In the genomic region with DNA sequence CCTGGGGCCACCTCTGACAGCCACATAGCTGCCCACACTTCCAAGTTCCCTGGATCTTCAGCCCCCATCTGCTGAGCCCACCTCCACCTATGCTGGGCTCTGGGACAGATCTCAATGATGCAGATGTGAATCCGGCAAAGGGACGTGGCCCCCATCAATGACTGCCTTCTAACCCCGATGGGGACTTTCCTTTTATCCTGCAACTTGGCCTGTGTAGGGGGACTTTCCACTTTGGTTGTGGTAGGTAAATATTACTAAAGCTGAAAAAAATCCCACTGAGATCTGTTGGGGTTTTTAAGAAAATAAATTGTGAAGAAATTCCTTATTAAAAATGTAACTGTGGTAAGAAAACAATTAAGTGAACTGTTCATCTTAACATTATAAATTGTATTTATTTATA, we compare ENCODE assay signal across 31 cellular contexts. TPM values are rescaled to one million over a fixed set of nuclear protein-coding genes. Genes with fewer than 3 reads are reported as not detected.
A peak's percentile ranks its signal among the peaks of the same experiment; 100 is the strongest.
DNase-seq lines count a peak whose midpoint lies in the region; ATAC-seq, FAIRE-seq and TF ChIP-seq lines count a peak whose summit lies in the region.
"Had no signal": no experiment of that assay in that cellular context is flagged by ENCODE, and none has a peak within 500 bp of the region (broad histone marks: within the 10 kb centered on the region; RNA-seq: fewer than 3 reads in every experiment).

No MANE protein-coding gene starts in this region.

- H3K27me3 Mint-ChIP-seq in activated CD4-positive, alpha-beta T cell treated with anti-CD3 and anti-CD28 coated beads, Interleukin-2, amount 10 ng/mL, durations not matched to agents 24 days and 14 days: no peaks in the 10 kb centered on the region

- peak; percentile 12 for FAIRE-seq in GM18507 (lab: Jason Lieb, UNC)
- FAIRE-seq: GM12891, HTR-8/SVneo, K562 had no signal

- H3K4me3 Mint-ChIP-seq in activated CD4-positive, alpha-beta T cell treated with anti-CD3 and anti-CD28 coated beads, Interleukin-2, amount 10 ng/mL, durations not matched to agents 24 days and 14 days: no peak overlapping the region
- H3K4me3 Mint-ChIP-seq: CD4-positive, CD25-positive, alpha-beta regulatory T cell had no signal

- no peak overlapping the region for H3K27ac Mint-ChIP-seq in activated CD4-positive, alpha-beta T cell treated with anti-CD3 and anti-CD28 coated beads, Interleukin-2, amount 10 ng/mL, durations not matched to agents 24 days and 14 days

- no peak overlapping the region for H3K4me3 ChIP-seq in dorsolateral prefrontal cortex
- H3K4me3 ChIP-seq: GM23248, K562, SJCRH30 had no signal

- no peaks in the 10 kb centered on the region for H3K4me1 Mint-ChIP-seq in activated CD4-positive, alpha-beta T cell treated with anti-CD3 and anti-CD28 coated beads, Interleukin-2, amount 10 ng/mL, durations not matched to agents 24 days and 14 days
- H3K4me1 Mint-ChIP-seq: CD4-positive, CD25-positive, alpha-beta regulatory T cell had no signal

- ATAC-seq in left cardiac atrium (no peak), HG02852 (IDR thresholded peaks at IDR 0.05; ENCODE audit: unreplicated experiment) (no peak)
- ATAC-seq: K562, PC-3, Right ventricle myocardium inferior, SK-N-SH treated with all-trans-retinoic acid at 6 μM for 48 hours had no signal

- DNase-seq in GM10266 (ENCODE audit: extremely low spot score): peak; percentile 62
- DNase-seq in GM18507 (ENCODE audit: extremely low spot score, insufficient read length, low read depth): no peak
- DNase-seq in dorsolateral prefrontal cortex: no peak
- DNase-seq in substantia nigra (lab: John Stamatoyannopoulos, UW): no peak
- DNase-seq in left cardiac atrium: no peak
- DNase-seq in activated CD4-positive, alpha-beta T cell treated with anti-CD3 and anti-CD28 coated beads, Interleukin-2, amount 10 ng/mL, durations not matched to agents 24 days and 14 days: no peak
- DNase-seq: CD4-positive, CD25-positive, alpha-beta regulatory T cell; DMS153; DND-41; GM23248; H7; Kasumi-1; NCI-H1105; NCI-H146; NCI-H1930; NCI-H2107; NCI-H446; NCI-H524 treated with DMSO at 0.1 percent for 48 hours; NCI-H774; NK-92 treated with Interleukin-12 subunit alpha and Interleukin-12 subunit beta, amount 100 ng/mL, for 24 hours; PC-3; SJCRH30 had no signal

- H3K27ac ChIP-seq in dorsolateral prefrontal cortex (peak overlapping the region in 50 of 59 donors; percentile 6 to 89 (median 71)), substantia nigra (ENCODE audit: low read depth, low read length, poor library complexity, severe bottlenecking) (peak overlapping the region; percentile 72)
- H3K27ac ChIP-seq: GM23248, SJCRH30 had no signal

- peaks cover 4% of the 10 kb centered on the region for H3K9me3 Mint-ChIP-seq in activated CD4-positive, alpha-beta T cell treated with anti-CD3 and anti-CD28 coated beads, Interleukin-2, amount 10 ng/mL, durations not matched to agents 24 days and 14 days

- intact Hi-C loops in dorsolateral prefrontal cortex (cut with DNase I): no loop called here
- intact Hi-C loops in left cardiac atrium (cut with DNase I): loop anchor here (10.0 kb wide), 2 partner anchors 250 to 390 kb away; no protein-coding TSS in a partner anchor
- intact Hi-C loops in activated CD4-positive, alpha-beta T cell treated with anti-CD3 and anti-CD28 coated beads, Interleukin-2, amount 10 ng/mL, durations not matched to agents 24 days and 14 days (cut with micrococcal nuclease): no loop called here

- no peaks in the 10 kb centered on the region for H3K36me3 Mint-ChIP-seq in activated CD4-positive, alpha-beta T cell treated with anti-CD3 and anti-CD28 coated beads, Interleukin-2, amount 10 ng/mL, durations not matched to agents 24 days and 14 days (ENCODE audit: low read depth)
- H3K36me3 Mint-ChIP-seq: CD4-positive, CD25-positive, alpha-beta regulatory T cell had no signal

- no peaks in the 10 kb centered on the region for H3K27me3 ChIP-seq in dorsolateral prefrontal cortex
- H3K27me3 ChIP-seq: SJCRH30 had no signal

- TF ChIP-seq CTCF in GM10266 (IDR thresholded peaks at IDR 0.05; ENCODE audit: control insufficient read depth, insufficient read depth, low read depth, missing control alignments): no peak
- no peak for TF ChIP-seq CTCF in dorsolateral prefrontal cortex (IDR thresholded peaks at IDR 0.05 in 54 of 56, conservative IDR thresholded peaks at IDR 0.05 in 2 of 56; ENCODE audit: low read depth in 1 of 56, partially characterized antibody in 56 of 56)

RNA-seq across cellular contexts. Expression of gene ASPDH, which starts 20.8 kb away (rescaled TPM):
- 10 to 100 TPM; 16.5 to 62.5 (median 34.2) TPM for total RNA-seq in dorsolateral prefrontal cortex
- not detected for total RNA-seq in left cardiac atrium
- total RNA-seq in activated CD4-positive, alpha-beta T cell treated with anti-CD3 and anti-CD28 coated beads, Interleukin-2, amount 10 ng/mL, durations not matched to agents 24 days and 14 days: not detected in 2 replicates
- total RNA-seq: A172; CD4-positive, CD25-positive, alpha-beta regulatory T cell; GM23248; H7; K562; M059J; PC-3; Right ventricle myocardium inferior; RPMI7951; SJCRH30 had no signal

RNA-seq across cellular contexts. Expression of gene JOSD2, which starts 23.5 kb away (rescaled TPM):
- total RNA-seq in dorsolateral prefrontal cortex (10 to 100 TPM; 24.9 to 75.5 (median 41.2) TPM), left cardiac atrium (10 to 100 TPM; 27.3 to 36.7 TPM)
- 41.7 and 44.0 TPM in 2 replicates for total RNA-seq in activated CD4-positive, alpha-beta T cell treated with anti-CD3 and anti-CD28 coated beads, Interleukin-2, amount 10 ng/mL, durations not matched to agents 24 days and 14 days

RNA-seq across cellular contexts. Expression of gene LRRC4B, which starts 33.8 kb away (rescaled TPM):
- 100 to 1,000 TPM; 126 to 330 (median 166) TPM for total RNA-seq in dorsolateral prefrontal cortex
- 1 to 10 TPM; 1.4 to 2.9 TPM for total RNA-seq in left cardiac atrium
- 0.12 TPM in 1 of 2 replicates, not detected in the other for total RNA-seq in activated CD4-positive, alpha-beta T cell treated with anti-CD3 and anti-CD28 coated beads, Interleukin-2, amount 10 ng/mL, durations not matched to agents 24 days and 14 days
- total RNA-seq: CD4-positive, CD25-positive, alpha-beta regulatory T cell; GM23248; M059J; RPMI7951 had no signal

RNA-seq across cellular contexts. Expression of gene GARIN5A, which starts 57.8 kb away (rescaled TPM):
- 10 to 100 TPM in 28 of 120 experiments, 1 to 10 TPM in 92; 3.2 to 14.9 (median 8.0) TPM for total RNA-seq in dorsolateral prefrontal cortex
- 1 to 10 TPM; 1.4 to 1.5 TPM for total RNA-seq in left cardiac atrium
- total RNA-seq in activated CD4-positive, alpha-beta T cell treated with anti-CD3 and anti-CD28 coated beads, Interleukin-2, amount 10 ng/mL, durations not matched to agents 24 days and 14 days: 0.21 and 0.68 TPM in 2 replicates
- total RNA-seq: GM23248, RPMI7951 had no signal

RNA-seq across cellular contexts. Expression of gene EMC10, which starts 58.2 kb away (rescaled TPM):
- 100 to 1,000 TPM in 14 of 120 experiments, 10 to 100 TPM in 106; 54.6 to 147 (median 79.1) TPM for total RNA-seq in dorsolateral prefrontal cortex
- 10 to 100 TPM; 82.3 to 96.9 TPM for total RNA-seq in left cardiac atrium
- 79.2 and 81.6 TPM in 2 replicates for total RNA-seq in activated CD4-positive, alpha-beta T cell treated with anti-CD3 and anti-CD28 coated beads, Interleukin-2, amount 10 ng/mL, durations not matched to agents 24 days and 14 days

Comparison
In these comparisons a context has a peak if more than half of its experiments do, and no peak if none do; other contexts are left out.
1. RNA of gene ASPDH, which starts 20.8 kb away (total RNA-seq): 16.5 to 62.5 TPM in dorsolateral prefrontal cortex; not detected in left cardiac atrium and not detected in activated CD4-positive, alpha-beta T cell treated with anti-CD3 and anti-CD28 coated beads, Interleukin-2, amount 10 ng/mL, durations not matched to agents 24 days and 14 days; every median in the first group is over 10 times any median in the second.
2. RNA of gene LRRC4B, which starts 33.8 kb away (total RNA-seq): 126 to 330 TPM in dorsolateral prefrontal cortex; 1.4 to 2.9 TPM in left cardiac atrium and 0.12 TPM in activated CD4-positive, alpha-beta T cell treated with anti-CD3 and anti-CD28 coated beads, Interleukin-2, amount 10 ng/mL, durations not matched to agents 24 days and 14 days; every median in the first group is over 10 times any median in the second.
3. intact Hi-C loops: an anchor here in left cardiac atrium (10.0 kb wide); none called in dorsolateral prefrontal cortex and activated CD4-positive, alpha-beta T cell treated with anti-CD3 and anti-CD28 coated beads, Interleukin-2, amount 10 ng/mL, durations not matched to agents 24 days and 14 days.